In the genomic region with DNA sequence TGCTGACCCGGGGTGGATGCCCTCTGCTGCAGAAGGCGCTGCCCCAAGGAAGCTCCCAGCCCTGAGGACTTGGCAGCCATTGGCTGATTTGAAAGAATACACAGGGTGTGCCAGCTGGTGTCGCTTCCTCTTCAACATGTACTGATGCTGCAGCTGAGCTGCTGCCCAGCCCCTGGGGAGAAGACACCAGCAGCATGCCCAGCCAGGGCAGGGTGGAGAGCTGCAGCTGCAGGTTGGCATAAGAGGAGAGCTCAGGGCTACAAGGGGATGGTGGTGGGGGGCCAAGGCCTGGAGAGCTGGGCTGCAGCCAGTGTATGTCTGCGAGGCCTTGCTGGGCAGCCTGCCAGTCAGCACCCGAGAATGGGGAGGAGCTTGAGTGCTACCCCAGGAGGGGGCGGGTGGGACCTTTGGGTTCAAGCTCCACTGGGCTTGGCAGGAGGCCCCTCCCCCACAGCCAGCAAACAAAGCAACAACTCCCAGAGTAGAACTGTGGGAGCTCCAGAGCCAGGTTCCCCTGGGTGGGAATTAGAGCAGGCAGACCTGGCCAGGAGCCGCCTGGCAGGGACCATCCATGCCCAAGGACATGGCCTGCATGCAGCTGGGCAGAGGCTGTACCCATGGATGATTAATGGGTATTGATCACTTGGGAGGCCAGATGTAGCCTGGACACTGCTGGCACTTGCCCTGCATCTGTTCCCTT, we compare ENCODE assay signal across 8 cellular contexts. TPM values are rescaled to one million over a fixed set of nuclear protein-coding genes. Genes with fewer than 3 reads are reported as not detected.
DNase-seq lines count a peak whose midpoint lies in the region; ATAC-seq, FAIRE-seq and TF ChIP-seq lines count a peak whose summit lies in the region.

No MANE protein-coding gene starts in this region.

- no peaks in the 10 kb centered on the region for H3K36me3 Mint-ChIP-seq in T-helper 17 cell (ENCODE audit: low read depth)

- no peaks in the 10 kb centered on the region for H3K27me3 Mint-ChIP-seq in T-helper 17 cell

- H3K27ac ChIP-seq in coronary artery = peak overlapping the region; percentile 57 to 79
- H3K27ac ChIP-seq in upper lobe of right lung = no peak overlapping the region

- peaks cover 19% of the 10 kb centered on the region for H3K4me1 Mint-ChIP-seq in T-helper 17 cell

- peaks cover 30% of the 10 kb centered on the region for H3K4me1 ChIP-seq in upper lobe of right lung

- TF ChIP-seq CTCF in coronary artery (IDR thresholded peaks at IDR 0.05) = no peak
- TF ChIP-seq CTCF in upper lobe of right lung (IDR thresholded peaks at IDR 0.05) = no peak

- H3K9me3 ChIP-seq in T-helper 17 cell (ENCODE audit: control insufficient read depth, low read length, poor library complexity, severe bottlenecking) = no peaks in the 10 kb centered on the region
- no peaks in the 10 kb centered on the region for H3K9me3 ChIP-seq in upper lobe of right lung

- H3K36me3 ChIP-seq in upper lobe of right lung = no peaks in the 10 kb centered on the region

- ATAC-seq in T-helper 17 cell = peak; percentile 83
- ATAC-seq in upper lobe of right lung = peak; percentile 74

- H3K27me3 ChIP-seq in upper lobe of right lung = no peaks in the 10 kb centered on the region

- peak overlapping the region; percentile 85 for H3K4me3 Mint-ChIP-seq in T-helper 17 cell

- DNase-seq in GM12891 (ENCODE audit: insufficient read length, low spot score) = no peak
- peak; percentile 49 for DNase-seq in H4 (ENCODE audit: low spot score)
- DNase-seq in NCI-H1092 treated with DMSO at 0.1 percent for 48 hours (lab: John Stamatoyannopoulos, UW) = peak; percentile 94
- DNase-seq in T-helper 17 cell = no peak
- DNase-seq in coronary artery (ENCODE audit: low spot score) = no peak
- peak; percentile 59 for DNase-seq in middle frontal gyrus (ENCODE audit: extremely low spot score, low spot score)
- peak; percentile 79 for DNase-seq in upper lobe of right lung
- no peak for DNase-seq in SKM-1 (lab: John Stamatoyannopoulos, UW; ENCODE audit: unreplicated experiment)

- FAIRE-seq in GM12891 (lab: Jason Lieb, UNC) = peak; percentile 84

- H3K4me3 ChIP-seq in coronary artery (peak overlapping the region; percentile 42), upper lobe of right lung (no peak overlapping the region)

- intact Hi-C loops in upper lobe of right lung (cut with DNase I) = no loop called here

- TF ChIP-seq POLR2A in GM12891 (IDR thresholded peaks at IDR 0.05; ENCODE audit: low read depth, low read length) = no peak

- H3K27ac Mint-ChIP-seq in T-helper 17 cell = peak overlapping the region; percentile 24

TF ChIP-seq in GM12891, 5 proteins besides CTCF, POLR2A, EP300 and RAD21:
- no peak for TF ChIP-seq PAX5 (IDR thresholded peaks at IDR 0.05; ENCODE audit: insufficient read depth, low read length, severe bottlenecking)
- no peak for TF ChIP-seq TAF1 (IDR thresholded peaks at IDR 0.05; ENCODE audit: low read depth, low read length)
- peak; percentile 64 for TF ChIP-seq SPI1 (IDR thresholded peaks at IDR 0.05; ENCODE audit: low read depth, low read length)

RNA-seq across cellular contexts. Expression of a gene that starts 9.2 kb away (rescaled TPM):
- polyA plus RNA-seq in GM12891 (2012; ENCODE audit: low read depth, missing spikeins) = 8.2 TPM
- 13.5 and 18.9 TPM in 2 replicates for total RNA-seq in H4 (2014; rRNA removed; shearing (Covaris generic))
- 10 to 100 TPM; 15.4 to 23.4 TPM for total RNA-seq in T-helper 17 cell
- 48.7 TPM for total RNA-seq in upper lobe of right lung

RNA-seq across cellular contexts. Expression of a gene that starts 41.8 kb away (rescaled TPM):
- 88.7 TPM for polyA plus RNA-seq in GM12891 (2012; ENCODE audit: low read depth, missing spikeins)
- 36.7 and 39.0 TPM in 2 replicates for total RNA-seq in H4 (2014; rRNA removed; shearing (Covaris generic))
- total RNA-seq in T-helper 17 cell (100 to 1,000 TPM; 166 to 183 TPM), upper lobe of right lung (62.8 TPM)

RNA-seq across cellular contexts. Expression of a gene that starts 42.1 kb away (rescaled TPM):
- 2.0 TPM for polyA plus RNA-seq in GM12891 (2012; ENCODE audit: low read depth, missing spikeins)
- 3.1 and 3.6 TPM in 2 replicates for total RNA-seq in H4 (2014; rRNA removed; shearing (Covaris generic))
- 1 to 10 TPM; 3.7 to 4.6 TPM for total RNA-seq in T-helper 17 cell
- total RNA-seq in upper lobe of right lung = 11.2 TPM

RNA-seq across cellular contexts. Expression of a gene that starts 57.4 kb away (rescaled TPM):
- polyA plus RNA-seq in GM12891 (2012; ENCODE audit: low read depth, missing spikeins) = 0.06 TPM
- total RNA-seq in H4 (2014; rRNA removed; shearing (Covaris generic)) = 0.06 TPM in 1 of 2 replicates, not detected in the other
- total RNA-seq in T-helper 17 cell = under 1 TPM in 1 of 2 donors, not detected in 1; 0.29 TPM
- not detected for total RNA-seq in upper lobe of right lung

Comparison
In these comparisons a context has a peak if more than half of its experiments do, and no peak if none do; other contexts are left out.
1. DNase-seq: peak in H4 (single experiment), NCI-H1092 treated with DMSO at 0.1 percent for 48 hours (single experiment), middle frontal gyrus (single experiment) and upper lobe of right lung (single experiment); none in GM12891 (single experiment), T-helper 17 cell (0 of 3), coronary artery (single experiment) and SKM-1 (single experiment).